In genomic region chr16:4957720-4958509, GRCh38 we compare ENCODE assay signal across 1 cellular context.
TF ChIP-seq lines count a peak whose summit lies in the region.

Gene SEC14L5, plus strand, starts transcription at chr16:4958330. Its CDS starts 994 bp downstream, at chr16:4959324.

TF ChIP-seq in K562, 482 proteins besides CTCF, POLR2A, EP300 and RAD21 (continued from another document and continues in another):
- TF ChIP-seq VEZF1 (CRISPR knock-in tag; IDR thresholded peaks at IDR 0.05) (peak; percentile 53; the same call in 1 of the 2 replicates), THRB (CRISPR knock-in tag; conservative IDR thresholded peaks at IDR 0.05) (no peak), ZFP1 (CRISPR knock-in tag; IDR thresholded peaks at IDR 0.05) (no peak), KDM5B (IDR thresholded peaks at IDR 0.05; ENCODE audit: insufficient replicate concordance, low read depth, low read length) (no peak), GATAD2A (IDR thresholded peaks at IDR 0.05) (0 out of 2 replicates have a peak, but pooled peaks have one; percentile 39), MBD1 (CRISPR knock-in tag; IDR thresholded peaks at IDR 0.05) (no peak), MIER1 (IDR thresholded peaks at IDR 0.05; ENCODE audit: low read depth) (peak; percentile 89), HDAC3 (IDR thresholded peaks at IDR 0.05; ENCODE audit: borderline replicate concordance, partially characterized antibody) (no peak), PRDM10 (IDR thresholded peaks at IDR 0.05; ENCODE audit: partially characterized antibody) (peak; percentile 15), RBM22 (IDR thresholded peaks at IDR 0.05; ENCODE audit: low read depth, low read length, poor library complexity, severe bottlenecking) (no peak), ZBTB33 (CRISPR knock-in tag; IDR thresholded peaks at IDR 0.05) (no peak), L3MBTL2 (IDR thresholded peaks at IDR 0.05) (peak; percentile 59), SUPT5H (IDR thresholded peaks at IDR 0.05) (no peak), CBX2 (IDR thresholded peaks at IDR 0.05; ENCODE audit: insufficient read depth, low read length, poor library complexity, severe bottlenecking) (no peak), GTF2B (IDR thresholded peaks at IDR 0.05; ENCODE audit: extremely low read depth, insufficient read length) (no peak), IRF1 (CRISPR knock-in tag; IDR thresholded peaks at IDR 0.05; ENCODE audit: borderline replicate concordance) (no peak), ZBTB2 (IDR thresholded peaks at IDR 0.05) (0 out of 2 replicates have a peak, but pooled peaks have one; percentile 27), RBM25 (IDR thresholded peaks at IDR 0.05; ENCODE audit: low read depth, low read length, severe bottlenecking) (peak; percentile 34), NRF1 (conservative IDR thresholded peaks at IDR 0.05 in 1 of 2, IDR thresholded peaks at IDR 0.05 in 1 of 2) (peak; percentile 87 to 89), POLR2AphosphoS2 (IDR thresholded peaks at IDR 0.05; ENCODE audit: low read length) (no peak), KAT2B (IDR thresholded peaks at IDR 0.05; ENCODE audit: low read depth, low read length) (no peak), BMI1 (IDR thresholded peaks at IDR 0.05; ENCODE audit: low read length) (no peak), E2F6 (IDR thresholded peaks at IDR 0.05; ENCODE audit: borderline replicate concordance in 1 of 2, extremely low read depth in 1 of 2, insufficient read depth in 1 of 2, insufficient read length in 1 of 2, low read depth in 1 of 2, low read length in 1 of 2, poor library complexity in 1 of 2, severe bottlenecking in 1 of 2) (peak in 1 of 2 experiments; percentile 16), JUNB (CRISPR knock-in tag; conservative IDR thresholded peaks at IDR 0.05) (no peak), C11orf30 (IDR thresholded peaks at IDR 0.05; ENCODE audit: low read depth) (no peak), MYC (IDR thresholded peaks at IDR 0.05; ENCODE audit: low read depth, low read length) (peak; percentile 19; the same call in 1 of the 2 replicates), MYC (CRISPR knock-in tag; IDR thresholded peaks at IDR 0.05; ENCODE audit: borderline replicate concordance, low read depth) (no peak), ZC3H4 (CRISPR knock-in tag; IDR thresholded peaks at IDR 0.05; ENCODE audit: borderline replicate concordance) (no peak), TSC22D4 (tag; IDR thresholded peaks at IDR 0.05) (no peak), SAFB2 (IDR thresholded peaks at IDR 0.05; ENCODE audit: borderline replicate concordance, low read depth, low read length, severe bottlenecking) (no peak), SREBF1 (IDR thresholded peaks at IDR 0.05; ENCODE audit: borderline replicate concordance, low read depth, low read length) (no peak), BCOR (IDR thresholded peaks at IDR 0.05) (peak; percentile 43; the same call in 1 of the 2 replicates), ZNF165 (CRISPR knock-in tag; IDR thresholded peaks at IDR 0.05; ENCODE audit: borderline replicate concordance) (no peak), DNMT1 (IDR thresholded peaks at IDR 0.05) (no peak), SIN3A (IDR thresholded peaks at IDR 0.05; ENCODE audit: borderline replicate concordance in 2 of 2, control insufficient read depth in 1 of 2, low read depth in 2 of 2, low read length in 2 of 2) (peak in 1 of 2 experiments; percentile 91; a peak in 3 of 4 replicates), TCFL5 (CRISPR knock-in tag; conservative IDR thresholded peaks at IDR 0.05) (no peak), CLOCK (CRISPR knock-in tag; IDR thresholded peaks at IDR 0.05; ENCODE audit: borderline replicate concordance) (no peak), STAT5A (IDR thresholded peaks at IDR 0.05; ENCODE audit: borderline replicate concordance, low read length) (no peak), ZNF586 (CRISPR knock-in tag; conservative IDR thresholded peaks at IDR 0.05) (no peak), PKNOX1 (IDR thresholded peaks at IDR 0.05) (peak; percentile 36; the same call in 1 of the 2 replicates), SP1 (CRISPR knock-in tag; IDR thresholded peaks at IDR 0.05) (peak; percentile 72), SMARCA5 (IDR thresholded peaks at IDR 0.05) (0 out of 2 replicates have a peak, but pooled peaks have one; percentile 26), HDAC2 (IDR thresholded peaks at IDR 0.05) (peak; percentile 33; the same call in 1 of the 2 replicates), PCBP1 (IDR thresholded peaks at IDR 0.05; ENCODE audit: low read depth, low read length, poor library complexity, severe bottlenecking) (peak; percentile 17), NCOR1 (IDR thresholded peaks at IDR 0.05) (no peak)
